ENCODE assay signal across 14 cellular contexts in the genomic region with DNA sequence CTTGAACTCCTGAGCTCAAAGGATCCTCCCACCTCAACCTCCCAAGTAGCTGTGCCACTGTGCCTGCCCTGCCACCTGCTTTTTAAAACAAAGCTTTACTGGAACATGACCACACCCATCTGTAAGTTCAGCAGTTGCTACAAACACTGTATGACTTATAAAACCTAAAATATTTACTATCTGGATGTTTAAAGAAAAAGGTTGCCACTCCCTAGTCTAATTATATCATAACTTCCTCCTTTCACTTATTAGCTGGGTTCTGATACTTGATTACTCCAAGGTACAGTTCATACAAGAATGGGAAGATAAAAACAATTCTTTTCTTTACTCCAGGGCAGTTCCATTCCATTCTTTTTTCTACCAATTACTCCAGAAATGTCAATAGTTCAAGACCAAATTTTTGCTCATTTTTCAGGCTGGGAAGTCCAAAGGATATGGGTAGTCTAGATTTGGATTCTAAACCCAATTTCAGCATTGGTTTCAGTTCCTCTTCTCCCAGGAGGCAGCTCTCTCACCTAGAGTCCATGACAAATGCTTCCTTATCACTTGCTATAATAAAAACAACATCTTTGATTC.
DNase-seq lines count a peak whose midpoint lies in the region; ATAC-seq, FAIRE-seq and TF ChIP-seq lines count a peak whose summit lies in the region.
"Had no signal": no experiment of that assay in that cellular context is flagged by ENCODE, and none has a peak within 500 bp of the region (broad histone marks: within the 10 kb centered on the region; RNA-seq: fewer than 3 reads in every experiment).

No MANE protein-coding gene starts in this region.

- H3K27ac ChIP-seq in esophagus squamous epithelium (peak overlapping the region; percentile 52 to 70 (median 60)), thyroid gland (no peak overlapping the region)

- peaks cover 6% of the 10 kb centered on the region for H3K9me3 Mint-ChIP-seq in stimulated activated naive CD8-positive, alpha-beta T cell treated with anti-CD3 and anti-CD28 coated beads, Interleukin-15, Interleukin-2, amounts not matched to agents 100 ng/mL and 50 ng/mL, for 24 hours
- H3K9me3 Mint-ChIP-seq: immature natural killer cell had no signal

- peaks cover 6% of the 10 kb centered on the region for H3K4me1 Mint-ChIP-seq in stimulated activated naive CD8-positive, alpha-beta T cell treated with anti-CD3 and anti-CD28 coated beads, Interleukin-15, Interleukin-2, amounts not matched to agents 100 ng/mL and 50 ng/mL, for 24 hours (ENCODE audit: low read depth)

- H3K36me3 ChIP-seq in esophagus squamous epithelium = peaks cover 10 to 91% (median 24%) of the 10 kb centered on the region in 3 donors
- H3K36me3 ChIP-seq in thyroid gland = peaks cover 25 to 31% of the 10 kb centered on the region in 2 donors

- no peak for DNase-seq in stimulated activated naive CD8-positive, alpha-beta T cell treated with anti-CD3 and anti-CD28 coated beads, Interleukin-15, Interleukin-2, amounts not matched to agents 100 U/mL and 50 U/mL, for 24 hours
- DNase-seq in NB4 (ENCODE audit: low read depth) (peak; percentile 42), esophagus squamous epithelium (lab: John Stamatoyannopoulos, UW) (no peak), thyroid gland (no peak), HCEC 1CT (no peak), urothelium cell line (ENCODE audit: low spot score) (no peak)
- DNase-seq: erythroblast; immature natural killer cell; IMR-90; NCI-H524 treated with DMSO at 0.1 percent for 48 hours; stimulated activated CD4-positive, alpha-beta T cell treated with anti-CD3 and anti-CD28 coated beads, Interleukin-4, amount 100 ng/mL, for 4 hours; T-helper 9 cell had no signal

- H3K4me1 ChIP-seq in esophagus squamous epithelium (peaks cover 0 to 12% (median 0%) of the 10 kb centered on the region in 3 donors), thyroid gland (no peaks in the 10 kb centered on the region)

- no peaks in the 10 kb centered on the region for H3K27me3 ChIP-seq in esophagus squamous epithelium
- no peaks in the 10 kb centered on the region for H3K27me3 ChIP-seq in thyroid gland

- peaks cover 78% of the 10 kb centered on the region for H3K36me3 Mint-ChIP-seq in stimulated activated naive CD8-positive, alpha-beta T cell treated with anti-CD3 and anti-CD28 coated beads, Interleukin-15, Interleukin-2, amounts not matched to agents 100 ng/mL and 50 ng/mL, for 24 hours (ENCODE audit: low read depth)

- TF ChIP-seq CTCF in NB4 (IDR thresholded peaks at IDR 0.05; ENCODE audit: low read depth, low read length) = no peak
- no peak for TF ChIP-seq CTCF in esophagus squamous epithelium (IDR thresholded peaks at IDR 0.05)
- no peak for TF ChIP-seq CTCF in thyroid gland (IDR thresholded peaks at IDR 0.05)

- intact Hi-C loops in esophagus squamous epithelium (cut with DNase I) = no loop called here
- intact Hi-C loops in thyroid gland (cut with DNase I) = no loop called here

- H3K4me3 Mint-ChIP-seq in stimulated activated naive CD8-positive, alpha-beta T cell treated with anti-CD3 and anti-CD28 coated beads, Interleukin-15, Interleukin-2, amounts not matched to agents 100 ng/mL and 50 ng/mL, for 24 hours = no peak overlapping the region
- H3K4me3 Mint-ChIP-seq: immature natural killer cell had no signal

- H3K27ac Mint-ChIP-seq in stimulated activated naive CD8-positive, alpha-beta T cell treated with anti-CD3 and anti-CD28 coated beads, Interleukin-15, Interleukin-2, amounts not matched to agents 100 ng/mL and 50 ng/mL, for 24 hours = peak overlapping the region; percentile 6

- no peaks in the 10 kb centered on the region for H3K27me3 Mint-ChIP-seq in stimulated activated naive CD8-positive, alpha-beta T cell treated with anti-CD3 and anti-CD28 coated beads, Interleukin-15, Interleukin-2, amounts not matched to agents 100 ng/mL and 50 ng/mL, for 24 hours

- H3K4me3 ChIP-seq in NB4 (ENCODE audit: low read depth, low read length) (no peak overlapping the region), esophagus squamous epithelium (no peak overlapping the region), thyroid gland (replicated peaks in 1 of 3) (no peak overlapping the region)

- ATAC-seq in stimulated activated naive CD8-positive, alpha-beta T cell treated with anti-CD3 and anti-CD28 coated beads, Interleukin-15, Interleukin-2, amounts not matched to agents 100 U/mL and 50 U/mL, for 24 hours = no peak
- no peak for ATAC-seq in GM21515 (IDR thresholded peaks at IDR 0.05; ENCODE audit: unreplicated experiment)

- no peak for TF ChIP-seq POLR2A in NB4 (IDR thresholded peaks at IDR 0.05; ENCODE audit: extremely low read depth, insufficient read length)
- no peak for TF ChIP-seq POLR2A in esophagus squamous epithelium (IDR thresholded peaks at IDR 0.05)
- no peak for TF ChIP-seq POLR2A in thyroid gland (IDR thresholded peaks at IDR 0.05)

- H3K9me3 ChIP-seq in esophagus squamous epithelium = no peaks in the 10 kb centered on the region
- no peaks in the 10 kb centered on the region for H3K9me3 ChIP-seq in thyroid gland

- FAIRE-seq in urothelium cell line (lab: Jason Lieb, UNC) = no peak

Comparison
In these comparisons a context has a peak if more than half of its experiments do, and no peak if none do; other contexts are left out.
1. H3K27ac ChIP-seq: peak in esophagus squamous epithelium (4 of 4); none in thyroid gland (0 of 3).